Comparison of ENCODE assay signal across 13 cellular contexts in genomic region chr2:9092383-9093282, GRCh38.
DNase-seq lines count a peak whose midpoint lies in the region; ATAC-seq, FAIRE-seq and TF ChIP-seq lines count a peak whose summit lies in the region.
"Had no signal": no experiment of that assay in that cellular context is flagged by ENCODE, and none has a peak within 500 bp of the region (broad histone marks: within the 10 kb centered on the region; RNA-seq: fewer than 3 reads in every experiment).

No MANE protein-coding gene starts in this region.

- FAIRE-seq in endothelial cell of umbilical vein (lab: Jason Lieb, UNC), result peak; percentile 8

- H3K27me3 ChIP-seq in endothelial cell of umbilical vein (ENCODE audit: control insufficient read depth in 2 of 2, insufficient read depth in 2 of 2, low read length in 2 of 2), result no peaks in the 10 kb centered on the region
- peaks cover 5% of the 10 kb centered on the region for H3K27me3 ChIP-seq in effector memory CD4-positive, alpha-beta T cell (replicated peaks; ENCODE audit: control insufficient read depth, insufficient read depth, low read length, poor library complexity, severe bottlenecking)
- H3K27me3 ChIP-seq: hepatocyte had no signal

- no peak overlapping the region for H3K4me3 ChIP-seq in endothelial cell of umbilical vein (replicated peaks in 1 of 3; ENCODE audit: insufficient read depth in 1 of 3, low read depth in 1 of 3, low read length in 3 of 3)
- no peak overlapping the region for H3K4me3 ChIP-seq in effector memory CD4-positive, alpha-beta T cell (ENCODE audit: insufficient read depth, low read depth, low read length, poor library complexity, severe bottlenecking)
- H3K4me3 ChIP-seq: coronary artery, hepatocyte had no signal

- no peak overlapping the region for H3K4me2 ChIP-seq in endothelial cell of umbilical vein (ENCODE audit: insufficient read depth, low read length)
- H3K4me2 ChIP-seq: hepatocyte had no signal

- no peaks in the 10 kb centered on the region for H3K9me1 ChIP-seq in endothelial cell of umbilical vein (replicated peaks; ENCODE audit: control insufficient read depth, extremely low read depth, insufficient read depth, low read length)

- POLR2A ChIA-PET in endothelial cell of umbilical vein (lab: Charles Lee), result no interaction called here

- H3K79me2 ChIP-seq in endothelial cell of umbilical vein (ENCODE audit: control insufficient read depth, insufficient read depth, low read length), result no peaks in the 10 kb centered on the region
- H3K79me2 ChIP-seq: hepatocyte had no signal

- H3K9ac ChIP-seq in endothelial cell of umbilical vein (replicated peaks; ENCODE audit: extremely low read depth, insufficient read depth, low read length), result no peak overlapping the region

- no peaks in the 10 kb centered on the region for H4K20me1 ChIP-seq in endothelial cell of umbilical vein (replicated peaks; ENCODE audit: control insufficient read depth, extremely low read depth, insufficient read depth, low read length)

- no TSS peak for BruUV-seq in endothelial cell of umbilical vein (replicated peaks; lab: Mats Ljungman, UMichigan)

- H2AFZ ChIP-seq in endothelial cell of umbilical vein (ENCODE audit: low read depth, low read length), result no peak overlapping the region
- H2AFZ ChIP-seq: hepatocyte had no signal

- no peak for TF ChIP-seq CTCF in endothelial cell of umbilical vein (IDR thresholded peaks at IDR 0.05; ENCODE audit: extremely low read depth in 1 of 2, insufficient read depth in 1 of 2, low read depth in 1 of 2, low read length in 2 of 2)

- dilution Hi-C loops in endothelial cell of umbilical vein (cut with MboI; ENCODE audit: extremely low pct_ligation_motif_present, low sequenced_read_pairs), result no loop called here

- intact Hi-C loops in endothelial cell of umbilical vein (cut with micrococcal nuclease), result no loop called here

- no peaks in the 10 kb centered on the region for H3K4me1 ChIP-seq in endothelial cell of umbilical vein (ENCODE audit: control insufficient read depth, extremely low read depth, insufficient read depth, low read length)
- H3K4me1 ChIP-seq in effector memory CD4-positive, alpha-beta T cell (ENCODE audit: control insufficient read depth, insufficient read depth, low read length, poor library complexity, severe bottlenecking), result no peaks in the 10 kb centered on the region

- no peak for TF ChIP-seq POLR2A in endothelial cell of umbilical vein (IDR thresholded peaks at IDR 0.05; ENCODE audit: low read depth, low read length)

- no peak overlapping the region for H3K27ac ChIP-seq in endothelial cell of umbilical vein (ENCODE audit: insufficient read depth, low read depth, low read length)
- no peak overlapping the region for H3K27ac ChIP-seq in effector memory CD4-positive, alpha-beta T cell (ENCODE audit: insufficient read depth, low read length, poor library complexity, severe bottlenecking)
- H3K27ac ChIP-seq: coronary artery, hepatocyte had no signal

- H3K9me3 ChIP-seq in endothelial cell of umbilical vein (replicated peaks; ENCODE audit: control insufficient read depth, insufficient read depth, low read length), result no peaks in the 10 kb centered on the region
- H3K9me3 ChIP-seq in effector memory CD4-positive, alpha-beta T cell (ENCODE audit: control insufficient read depth, low read length), result no peaks in the 10 kb centered on the region

- CTCF ChIA-PET in endothelial cell of umbilical vein (lab: Charles Lee), result interaction anchor here (0.6 to 2.5 kb wide), 5 partner anchors 14 to 83 kb away, joined by 3 to 7 read pairs (median 3); no protein-coding TSS in a partner anchor

- no peak for DNase-seq in endothelial cell of umbilical vein (ENCODE audit: low read depth, low spot score)
- no peak for DNase-seq in effector memory CD4-positive, alpha-beta T cell
- no peak for DNase-seq in stimulated activated CD8-positive, alpha-beta memory T cell treated with anti-CD3 and anti-CD28 coated beads, Interleukin-4, amount 100 ng/mL, for 48 hours
- no peak for DNase-seq in mesenteric fat pad (ENCODE audit: low spot score)
- DNase-seq: activated T-cell treated with anti-CD3 and anti-CD28 coated beads, Interleukin-2, amount 50 U/mL, for 1 hour; naive thymus-derived CD4-positive, alpha-beta T cell; stimulated activated CD4-positive, alpha-beta T cell treated with anti-CD3 and anti-CD28 coated beads, Interleukin-15, amount 100 ng/mL, for 24 hours; substantia nigra had no signal

- no peaks in the 10 kb centered on the region for H3K36me3 ChIP-seq in endothelial cell of umbilical vein (ENCODE audit: control insufficient read depth in 2 of 2, extremely low read depth in 1 of 2, insufficient read depth in 2 of 2, low read length in 2 of 2)
- H3K36me3 ChIP-seq in effector memory CD4-positive, alpha-beta T cell (ENCODE audit: control insufficient read depth, insufficient read depth, low read length), result no peaks in the 10 kb centered on the region

- ATAC-seq in GM18907 (IDR thresholded peaks at IDR 0.05; ENCODE audit: unreplicated experiment) (peak; percentile 90), GM21529 (IDR thresholded peaks at IDR 0.05; ENCODE audit: unreplicated experiment) (peak; percentile 97), HG03139 (IDR thresholded peaks at IDR 0.05; ENCODE audit: unreplicated experiment) (peak; percentile 80)
- ATAC-seq: naive thymus-derived CD4-positive, alpha-beta T cell had no signal

TF ChIP-seq in endothelial cell of umbilical vein, 7 proteins besides CTCF, POLR2A, EP300 and RAD21:
- TF ChIP-seq JUN (IDR thresholded peaks at IDR 0.05; ENCODE audit: borderline replicate concordance, insufficient read depth, insufficient read length, low read depth) (no peak), POLR2AphosphoS5 (IDR thresholded peaks at IDR 0.05; ENCODE audit: insufficient read depth, low read depth, low read length) (no peak), EZH2 (IDR thresholded peaks at IDR 0.05; ENCODE audit: borderline replicate concordance, low read depth, low read length, severe bottlenecking) (no peak), FOS (IDR thresholded peaks at IDR 0.05; ENCODE audit: borderline replicate concordance, insufficient read depth, low read length) (no peak), MYC (IDR thresholded peaks at IDR 0.05; ENCODE audit: low read depth, low read length) (no peak), MAX (IDR thresholded peaks at IDR 0.05; ENCODE audit: insufficient read depth, insufficient read length) (no peak), GATA2 (IDR thresholded peaks at IDR 0.05; ENCODE audit: insufficient read depth, insufficient read length, low read depth, low read length) (no peak)
